Comparison of ENCODE assay signal across 20 cellular contexts in the genomic region with DNA sequence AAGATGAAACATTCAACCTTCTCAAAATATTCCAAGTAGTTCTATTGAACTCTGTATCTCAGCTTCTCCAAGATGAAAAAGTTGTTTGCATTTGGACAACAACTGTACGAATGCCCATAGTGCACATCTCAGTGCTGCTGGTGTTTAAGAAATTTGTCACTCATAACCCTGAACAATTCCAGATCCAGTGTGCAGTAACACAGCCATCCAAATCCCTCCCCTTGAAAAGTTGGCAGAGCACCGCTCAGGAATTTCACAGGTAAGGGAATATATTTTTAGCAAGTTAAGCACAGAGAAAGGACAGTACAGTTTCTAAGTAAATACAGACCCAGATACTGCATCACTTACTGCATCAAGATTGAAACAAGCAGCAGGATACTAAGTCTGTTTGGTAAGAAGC.
DNase-seq lines count a peak whose midpoint lies in the region; ATAC-seq and TF ChIP-seq lines count a peak whose summit lies in the region.
"Had no signal": no experiment of that assay in that cellular context is flagged by ENCODE, and none has a peak within 500 bp of the region (broad histone marks: within the 10 kb centered on the region; RNA-seq: fewer than 3 reads in every experiment).

No MANE protein-coding gene starts in this region.

- H3K9me3 ChIP-seq in cardiac muscle cell (ENCODE audit: low read depth): no peaks in the 10 kb centered on the region
- H3K9me3 ChIP-seq: A549, Peyer's patch had no signal

- DNase-seq in cardiac muscle cell (ENCODE audit: low read depth in 1 of 2, low spot score in 1 of 2): no peak
- no peak for DNase-seq in Right ventricle myocardium inferior (ENCODE audit: missing footprints)
- peak; percentile 19 for DNase-seq in LNCaP clone FGC (ENCODE audit: low read depth)
- DNase-seq in activated naive CD8-positive, alpha-beta T cell treated with anti-CD3 and anti-CD28 coated beads, Interleukin-2, amount 50 U/mL, for 24 hours: no peak
- DNase-seq in progenitor cell of endocrine pancreas (ENCODE audit: low spot score, unreplicated experiment): no peak
- no peak for DNase-seq in caudate nucleus (lab: John Stamatoyannopoulos, UW)
- DNase-seq in retina: no peak
- DNase-seq: Calu3; CD4-positive, alpha-beta memory T cell; GF-D8; GM23248; KBM-7; NCI-H1105 treated with DMSO at 0.1 percent for 48 hours; NCI-H1694 treated with DMSO at 0.1 percent for 48 hours; NCI-H510A; NCI-H748 treated with DMSO at 0.1 percent for 48 hours; NK-92 treated with Interleukin-12 subunit alpha and Interleukin-12 subunit beta, amount 100 ng/mL, for 24 hours; Peyer's patch had no signal

- no peak for ATAC-seq in Right ventricle myocardium inferior
- no peak for ATAC-seq in activated naive CD8-positive, alpha-beta T cell treated with anti-CD3 and anti-CD28 coated beads, Interleukin-2, amount 50 U/mL, for 24 hours
- ATAC-seq: A549, HCT116 had no signal

- peaks cover 43% of the 10 kb centered on the region for H3K36me3 Mint-ChIP-seq in activated naive CD8-positive, alpha-beta T cell treated with anti-CD3 and anti-CD28 coated beads, Interleukin-2, amount 50 U/mL, for 24 hours (ENCODE audit: low read depth)
- H3K36me3 Mint-ChIP-seq in progenitor cell of endocrine pancreas (ENCODE audit: insufficient read depth): peaks cover 6% of the 10 kb centered on the region

- H3K27me3 ChIP-seq in cardiac muscle cell: no peaks in the 10 kb centered on the region
- H3K27me3 ChIP-seq: Peyer's patch had no signal

- H3K4me1 ChIP-seq in cardiac muscle cell (ENCODE audit: low read depth): peaks cover 17% of the 10 kb centered on the region
- H3K4me1 ChIP-seq: A549, Peyer's patch had no signal

- TF ChIP-seq CTCF in cardiac muscle cell (IDR thresholded peaks at IDR 0.05; ENCODE audit: low read depth, low read length) (no peak), LNCaP clone FGC (IDR thresholded peaks at IDR 0.05; ENCODE audit: control insufficient read depth, extremely low read depth, insufficient read depth) (no peak), progenitor cell of endocrine pancreas (IDR thresholded peaks at IDR 0.05; ENCODE audit: unreplicated experiment) (no peak)

- no peak overlapping the region for H3K4me3 ChIP-seq in cardiac muscle cell
- H3K4me3 ChIP-seq in LNCaP clone FGC (ENCODE audit: low read depth, low read length): no peak overlapping the region
- H3K4me3 ChIP-seq: A549, GM23248, Peyer's patch had no signal

- intact Hi-C loops in Right ventricle myocardium inferior (cut with DNase I): no loop called here

- peaks cover 50% of the 10 kb centered on the region for H3K4me1 Mint-ChIP-seq in activated naive CD8-positive, alpha-beta T cell treated with anti-CD3 and anti-CD28 coated beads, Interleukin-2, amount 50 U/mL, for 24 hours
- H3K4me1 Mint-ChIP-seq in progenitor cell of endocrine pancreas (ENCODE audit: low read depth): peaks cover 3% of the 10 kb centered on the region

- H3K9me3 Mint-ChIP-seq in activated naive CD8-positive, alpha-beta T cell treated with anti-CD3 and anti-CD28 coated beads, Interleukin-2, amount 50 U/mL, for 24 hours: no peaks in the 10 kb centered on the region
- H3K9me3 Mint-ChIP-seq in progenitor cell of endocrine pancreas (ENCODE audit: low read depth): no peaks in the 10 kb centered on the region
- H3K9me3 Mint-ChIP-seq: CD4-positive, alpha-beta memory T cell had no signal

- peak overlapping the region; percentile 71 for H3K27ac Mint-ChIP-seq in activated naive CD8-positive, alpha-beta T cell treated with anti-CD3 and anti-CD28 coated beads, Interleukin-2, amount 50 U/mL, for 24 hours
- peak overlapping the region; percentile 29 for H3K27ac Mint-ChIP-seq in progenitor cell of endocrine pancreas

- peak overlapping the region; percentile 27 for H3K27ac ChIP-seq in cardiac muscle cell
- no peak overlapping the region for H3K27ac ChIP-seq in caudate nucleus (ENCODE audit: low read depth, low read length)
- H3K27ac ChIP-seq: A549, GM23248, Peyer's patch had no signal

- no peaks in the 10 kb centered on the region for H3K27me3 Mint-ChIP-seq in activated naive CD8-positive, alpha-beta T cell treated with anti-CD3 and anti-CD28 coated beads, Interleukin-2, amount 50 U/mL, for 24 hours
- no peaks in the 10 kb centered on the region for H3K27me3 Mint-ChIP-seq in progenitor cell of endocrine pancreas
- H3K27me3 Mint-ChIP-seq: CD4-positive, alpha-beta memory T cell had no signal

- H3K4me3 Mint-ChIP-seq in activated naive CD8-positive, alpha-beta T cell treated with anti-CD3 and anti-CD28 coated beads, Interleukin-2, amount 50 U/mL, for 24 hours: no peak overlapping the region
- H3K4me3 Mint-ChIP-seq in progenitor cell of endocrine pancreas (ENCODE audit: low read depth): no peak overlapping the region
- H3K4me3 Mint-ChIP-seq: CD4-positive, alpha-beta memory T cell had no signal

- no peaks in the 10 kb centered on the region for H3K36me3 ChIP-seq in cardiac muscle cell
